In genomic region chr1:248905662-248905948, GRCh38 we compare ENCODE assay signal across 8 cellular contexts. TPM values are rescaled to one million over a fixed set of nuclear protein-coding genes. Genes with fewer than 3 reads are reported as not detected.
DNase-seq lines count a peak whose midpoint lies in the region; ATAC-seq, FAIRE-seq and TF ChIP-seq lines count a peak whose summit lies in the region.

No MANE protein-coding gene starts in this region.

- H3K4me2 ChIP-seq in DND-41 (ENCODE audit: insufficient read depth, low read length) (peak overlapping the region; percentile 68), PC-9 (peak overlapping the region; percentile 97)

- H2AFZ ChIP-seq in DND-41 (ENCODE audit: low read depth, low read length) = peak overlapping the region; percentile 78
- peak overlapping the region; percentile 100 for H2AFZ ChIP-seq in PC-9

- peaks cover 7% of the 10 kb centered on the region for H3K27me3 ChIP-seq in DND-41 (ENCODE audit: insufficient read depth, low read length, poor library complexity)
- H3K27me3 ChIP-seq in PC-9 (ENCODE audit: insufficient read depth, low read depth) = 0 out of 2 replicates have a peak, but pooled peaks cover 7% of the 10 kb centered on the region
- H3K27me3 ChIP-seq in pancreas = peaks cover 0 to 6% (median 3%) of the 10 kb centered on the region in 4 donors

- ATAC-seq in DND-41 (ENCODE audit: insufficient read depth, low read depth) (no peak), pancreas (no peak), HG03442 (IDR thresholded peaks at IDR 0.05; ENCODE audit: unreplicated experiment) (no peak)

- H4K20me1 ChIP-seq in DND-41 (ENCODE audit: insufficient read depth, low read length) (no peaks in the 10 kb centered on the region), PC-9 (ENCODE audit: insufficient read depth) (no peaks in the 10 kb centered on the region)

- H3K9me2 ChIP-seq in PC-9 (ENCODE audit: insufficient read depth) = no peaks in the 10 kb centered on the region

- intact Hi-C loops in PC-9 (cut with micrococcal nuclease; ENCODE audit: unreplicated experiment) = no loop called here
- intact Hi-C loops in pancreas (cut with DNase I) = no loop called here

- H3K27ac ChIP-seq in DND-41 (ENCODE audit: low read length) = peak overlapping the region; percentile 75
- H3K27ac ChIP-seq in PC-9 = peak overlapping the region; percentile 63
- H3K27ac ChIP-seq in pancreas = peak overlapping the region; percentile 88 to 96 (median 93)

- peak overlapping the region; percentile 66 for H3K9ac ChIP-seq in DND-41 (ENCODE audit: low read depth, low read length)

- H3K9me3 ChIP-seq in DND-41 (ENCODE audit: insufficient read depth, low read length, severe bottlenecking) (no peaks in the 10 kb centered on the region), PC-9 (ENCODE audit: insufficient read depth, low read depth) (no peaks in the 10 kb centered on the region), pancreas (no peaks in the 10 kb centered on the region)

- BruUV-seq in PC-9 (replicated peaks; lab: Mats Ljungman, UMichigan) = TSS peak; percentile 99

- H3K4me3 ChIP-seq in DND-41 (ENCODE audit: low read depth in 1 of 2, low read length in 2 of 2) = peak overlapping the region; percentile 3 to 59; a peak in 3 of 4 replicates
- peak overlapping the region; percentile 74 for H3K4me3 ChIP-seq in PC-9
- peak overlapping the region; percentile 70 for H3K4me3 ChIP-seq in epithelial cell of esophagus (ENCODE audit: low read length)
- peak overlapping the region; percentile 47 to 74 (median 70) for H3K4me3 ChIP-seq in pancreas

- DNase-seq in DND-41 = no peak
- DNase-seq in PC-9 = no peak
- DNase-seq in epithelial cell of esophagus (ENCODE audit: low read depth) = no peak
- no peak for DNase-seq in pancreas
- no peak for DNase-seq in NCI-H1105 (lab: John Stamatoyannopoulos, UW)
- no peak for DNase-seq in NCI-H1436 treated with DMSO at 0.1 percent for 48 hours (lab: John Stamatoyannopoulos, UW)
- no peak for DNase-seq in MV-4-11 (lab: John Stamatoyannopoulos, UW)

- H3K36me3 ChIP-seq in DND-41 (ENCODE audit: insufficient read depth, low read length) (no peaks in the 10 kb centered on the region), PC-9 (ENCODE audit: low read depth) (no peaks in the 10 kb centered on the region), pancreas (no peaks in the 10 kb centered on the region)

- H3F3A ChIP-seq in PC-9 (ENCODE audit: insufficient read depth, low read depth) = no peaks in the 10 kb centered on the region

- H3K79me2 ChIP-seq in DND-41 (ENCODE audit: insufficient read depth, low read length) (peaks cover 20% of the 10 kb centered on the region), PC-9 (ENCODE audit: low read depth) (peaks cover 16% of the 10 kb centered on the region; the same call in 1 of the 2 replicates)

- TF ChIP-seq CTCF in DND-41 (IDR thresholded peaks at IDR 0.05; ENCODE audit: borderline replicate concordance, extremely low read depth, low read length, poor library complexity, severe bottlenecking) = no peak
- no peak for TF ChIP-seq CTCF in PC-9 (conservative IDR thresholded peaks at IDR 0.05)
- no peak for TF ChIP-seq CTCF in epithelial cell of esophagus (IDR thresholded peaks at IDR 0.05; ENCODE audit: insufficient read depth, low read depth, low read length, missing control alignments)
- TF ChIP-seq CTCF in pancreas (IDR thresholded peaks at IDR 0.05) = no peak

- H3K4me1 ChIP-seq in DND-41 (ENCODE audit: insufficient read depth, low read length) (peaks cover 24% of the 10 kb centered on the region), PC-9 (replicated peaks; ENCODE audit: insufficient read depth) (no peaks in the 10 kb centered on the region), pancreas (peaks cover 6 to 10% (median 8%) of the 10 kb centered on the region in 3 donors)

- CTCF ChIA-PET in PC-9 (lab: Charles Lee) = no interaction called here

- FAIRE-seq in pancreas (lab: Jason Lieb, UNC) = no peak

- WGBS in pancreas, 2 donors = 26% methylated on average over 3 of the region's 3 CpGs

- POLR2A ChIA-PET in PC-9 (lab: Charles Lee; ENCODE audit: unreplicated experiment) = interaction anchor here (1.0 kb wide), 1 partner anchor 79 kb away, joined by 7 read pairs; no protein-coding TSS in a partner anchor

RNA-seq across cellular contexts. Expression of gene PGBD2, which starts 0.4 kb away (rescaled TPM):
- total RNA-seq in PC-9 (2021) = 5.3 and 5.6 TPM in 2 replicates
- 1 to 10 TPM; 2.2 to 7.5 (median 4.0) TPM for total RNA-seq in pancreas
- 1 to 10 TPM; 5.8 to 6.9 TPM for polyA plus RNA-seq in pancreas

RNA-seq across cellular contexts. Expression of gene ZNF692, which starts 46.7 kb away (rescaled TPM):
- total RNA-seq in PC-9 (2021) = 46.6 and 51.7 TPM in 2 replicates
- total RNA-seq in pancreas = 10 to 100 TPM; 11.9 to 36.5 (median 21.3) TPM
- polyA plus RNA-seq in pancreas = 100 to 1,000 TPM; 191 to 233 TPM
